Comparison of ENCODE assay signal across 15 cellular contexts in genomic region chr11:64089027-64089360, GRCh38. TPM values are rescaled to one million over a fixed set of nuclear protein-coding genes. Genes with fewer than 3 reads are reported as not detected.
"Had no signal": no experiment of that assay in that cellular context is flagged by ENCODE, and none has a peak within 500 bp of the region (broad histone marks: within the 10 kb centered on the region; RNA-seq: fewer than 3 reads in every experiment).

No MANE protein-coding gene starts in this region.

- H3K36me3 ChIP-seq: stomach had no signal

- H3K27me3 ChIP-seq: stomach had no signal

- H3K4me3 ChIP-seq: stomach had no signal

- H3K27me3 Mint-ChIP-seq: activated CD8-positive, alpha-beta memory T cell treated with anti-CD3 and anti-CD28 coated beads, Interleukin-2, amount 10 ng/mL, durations not matched to agents 7 days and 5 days; activated T-cell treated with anti-CD3 and anti-CD28 coated beads, Interleukin-2, amount 50 U/mL, for 24 hours had no signal

- H3K27ac ChIP-seq: parathyroid adenoma, stomach had no signal

- ATAC-seq: activated CD8-positive, alpha-beta memory T cell treated with anti-CD3 and anti-CD28 coated beads, Interleukin-2, amount 10 ng/mL, durations not matched to agents 7 days and 5 days; activated naive CD4-positive, alpha-beta T cell treated with anti-CD3 and anti-CD28 coated beads, Interleukin-2, amount 50 U/mL, for 72 hours; left cardiac atrium had no signal

- H3K4me1 ChIP-seq: parathyroid adenoma had no signal

- H3K27ac Mint-ChIP-seq: activated CD8-positive, alpha-beta memory T cell treated with anti-CD3 and anti-CD28 coated beads, Interleukin-2, amount 10 ng/mL, durations not matched to agents 7 days and 5 days; activated naive CD4-positive, alpha-beta T cell treated with anti-CD3 and anti-CD28 coated beads, Interleukin-2, amount 50 U/mL, for 72 hours; activated T-cell treated with anti-CD3 and anti-CD28 coated beads, Interleukin-2, amount 50 U/mL, for 24 hours; immature natural killer cell had no signal

- H3K36me3 Mint-ChIP-seq: activated CD8-positive, alpha-beta memory T cell treated with anti-CD3 and anti-CD28 coated beads, Interleukin-2, amount 10 ng/mL, durations not matched to agents 7 days and 5 days; activated naive CD4-positive, alpha-beta T cell treated with anti-CD3 and anti-CD28 coated beads, Interleukin-2, amount 50 U/mL, for 72 hours; immature natural killer cell had no signal

- H3K4me3 Mint-ChIP-seq: activated CD8-positive, alpha-beta memory T cell treated with anti-CD3 and anti-CD28 coated beads, Interleukin-2, amount 10 ng/mL, durations not matched to agents 7 days and 5 days; activated T-cell treated with anti-CD3 and anti-CD28 coated beads, Interleukin-2, amount 50 U/mL, for 24 hours; immature natural killer cell had no signal

- H3K4me1 Mint-ChIP-seq: immature natural killer cell had no signal

- H3K9me3 Mint-ChIP-seq: activated naive CD4-positive, alpha-beta T cell treated with anti-CD3 and anti-CD28 coated beads, Interleukin-2, amount 50 U/mL, for 72 hours; activated T-cell treated with anti-CD3 and anti-CD28 coated beads, Interleukin-2, amount 50 U/mL, for 24 hours; immature natural killer cell had no signal

- H3K9me3 ChIP-seq: stomach had no signal

- H3K9ac ChIP-seq: parathyroid adenoma had no signal

- DNase-seq: activated CD4-positive, alpha-beta T cell treated with anti-CD3 and anti-CD28 coated beads for 1 hour; activated CD8-positive, alpha-beta memory T cell treated with anti-CD3 and anti-CD28 coated beads, Interleukin-2, amount 10 ng/mL, durations not matched to agents 7 days and 5 days; activated effector memory CD4-positive, alpha-beta T cell treated with anti-CD3 and anti-CD28 coated beads, Interleukin-2, amount 50 U/mL, for 16 hours; activated T-cell treated with anti-CD3 and anti-CD28 coated beads, Interleukin-2, amount 50 U/mL, for 24 hours; glutamatergic neuron; immature natural killer cell; left cardiac atrium; mesenchymal stem cell; stimulated activated CD4-positive, alpha-beta T cell treated with anti-CD3 and anti-CD28 coated beads, Interleukin-15, amount 100 ng/mL, for 24 hours; stimulated activated CD4-positive, alpha-beta T cell treated with anti-CD3 and anti-CD28 coated beads, Interleukin-4, amount 100 ng/mL, for 24 hours; stomach; trophoblast cell had no signal

RNA-seq across cellular contexts. Expression of gene FLRT1, which starts 53.3 kb away (rescaled TPM):
- total RNA-seq: activated CD8-positive, alpha-beta memory T cell treated with anti-CD3 and anti-CD28 coated beads, Interleukin-2, amount 10 ng/mL, durations not matched to agents 7 days and 5 days; activated naive CD4-positive, alpha-beta T cell treated with anti-CD3 and anti-CD28 coated beads, Interleukin-2, amount 50 U/mL, for 72 hours; dermis microvascular lymphatic vessel endothelial cell had no signal
